ENCODE assay signal across 1 cellular context in genomic region chr12:47954467-47955045, GRCh38.
TF ChIP-seq lines count a peak whose summit lies in the region.

No MANE protein-coding gene starts in this region.

TF ChIP-seq in HepG2, 621 proteins besides CTCF, POLR2A, EP300 and RAD21:
- TF ChIP-seq FOXO4 (CRISPR knock-in tag; conservative IDR thresholded peaks at IDR 0.05) = 0 out of 2 replicates have a peak, but pooled peaks have one; percentile 29
- TF ChIP-seq FOSL2 (CRISPR knock-in tag; IDR thresholded peaks at IDR 0.05) = no peak
- no peak for TF ChIP-seq ZNF674 (CRISPR knock-in tag; IDR thresholded peaks at IDR 0.05; ENCODE audit: low read depth)
- TF ChIP-seq KDM1A (CRISPR knock-in tag; IDR thresholded peaks at IDR 0.05) = no peak
